ENCODE assay signal across 17 cellular contexts in genomic region chr2:229226372-229226771, GRCh38. TPM values are rescaled to one million over a fixed set of nuclear protein-coding genes. Genes with fewer than 3 reads are reported as not detected.
DNase-seq lines count a peak whose midpoint lies in the region; ATAC-seq and TF ChIP-seq lines count a peak whose summit lies in the region.
"Had no signal": no experiment of that assay in that cellular context is flagged by ENCODE, and none has a peak within 500 bp of the region (broad histone marks: within the 10 kb centered on the region; RNA-seq: fewer than 3 reads in every experiment).

No MANE protein-coding gene starts in this region.

- intact Hi-C loops in esophagus muscularis mucosa (cut with DNase I): no loop called here
- intact Hi-C loops in heart left ventricle (cut with DNase I): no loop called here
- intact Hi-C loops in psoas muscle (cut with DNase I): no loop called here
- intact Hi-C loops in upper lobe of right lung (cut with DNase I): no loop called here

- ATAC-seq in heart left ventricle (peak; percentile 36 to 84 (median 72)), psoas muscle (no peak), upper lobe of right lung (peak; percentile 35), GM18868 (IDR thresholded peaks at IDR 0.05; ENCODE audit: unreplicated experiment) (no peak)

- H3K4me1 ChIP-seq in esophagus muscularis mucosa (peaks cover 0 to 13% (median 5%) of the 10 kb centered on the region in 4 donors), heart left ventricle (peaks cover 0 to 8% (median 0%) of the 10 kb centered on the region in 12 donors), psoas muscle (no peaks in the 10 kb centered on the region), upper lobe of right lung (peaks cover 6% of the 10 kb centered on the region)

- no peaks in the 10 kb centered on the region for H3K27me3 ChIP-seq in esophagus muscularis mucosa
- no peaks in the 10 kb centered on the region for H3K27me3 ChIP-seq in heart left ventricle
- H3K27me3 ChIP-seq in psoas muscle (ENCODE audit: insufficient read depth in 3 of 3, low read length in 2 of 3): no peaks in the 10 kb centered on the region
- H3K27me3 ChIP-seq in upper lobe of right lung: no peaks in the 10 kb centered on the region
- H3K27me3 ChIP-seq: MG63 had no signal

- H3K36me3 ChIP-seq in esophagus muscularis mucosa (no peaks in the 10 kb centered on the region), heart left ventricle (peaks cover 0 to 3% (median 0%) of the 10 kb centered on the region in 9 donors), psoas muscle (ENCODE audit: insufficient read depth in 1 of 2, low read depth in 1 of 2) (no peaks in the 10 kb centered on the region), upper lobe of right lung (no peaks in the 10 kb centered on the region)

- TF ChIP-seq EP300 in esophagus muscularis mucosa (IDR thresholded peaks at IDR 0.05): no peak

- DNase-seq in esophagus muscularis mucosa (ENCODE audit: extremely low spot score): no peak
- DNase-seq in heart left ventricle: peak in 2 of 5 donors; percentile 30 to 41
- DNase-seq in psoas muscle: peak; percentile 35 to 57
- no peak for DNase-seq in upper lobe of right lung
- no peak for DNase-seq in hepatic stellate cell (ENCODE audit: low spot score)
- no peak for DNase-seq in pons (ENCODE audit: low spot score)
- DNase-seq: Calu3, DMS153, DND-41, IMR-90, KG1, MG63, NCI-H2029, NCI-H526 treated with DMSO at 0.1 percent for 48 hours, RPMI8226, SHP77 treated with DMSO at 0.1 percent for 48 hours had no signal

- H3K9me3 ChIP-seq in esophagus muscularis mucosa: no peaks in the 10 kb centered on the region
- H3K9me3 ChIP-seq in heart left ventricle: peaks cover 0 to 6% (median 0%) of the 10 kb centered on the region in 12 donors
- no peaks in the 10 kb centered on the region for H3K9me3 ChIP-seq in psoas muscle
- H3K9me3 ChIP-seq in upper lobe of right lung: no peaks in the 10 kb centered on the region
- H3K9me3 ChIP-seq: MG63 had no signal

- H3K27ac ChIP-seq in esophagus muscularis mucosa (replicated peaks in 1 of 4) (peak overlapping the region in 3 of 4 donors; percentile 3 to 55 (median 30)), heart left ventricle (peak overlapping the region in 5 of 12 donors; percentile 14 to 46 (median 33)), psoas muscle (no peak overlapping the region), upper lobe of right lung (no peak overlapping the region)

- H3K4me3 ChIP-seq in esophagus muscularis mucosa (no peak overlapping the region), heart left ventricle (no peak overlapping the region), psoas muscle (no peak overlapping the region), upper lobe of right lung (no peak overlapping the region)
- H3K4me3 ChIP-seq: MG63 had no signal

- 60% methylated on average over 2 of the region's 2 CpGs for WGBS in esophagus muscularis mucosa
- WGBS in heart left ventricle, 4 donors: 57 to 83% (median 62%) methylated on average over 2 of the region's 2 CpGs
- WGBS in psoas muscle, 3 donors: 56 to 76% (median 60%) methylated on average over 2 of the region's 2 CpGs

- TF ChIP-seq CTCF in esophagus muscularis mucosa (IDR thresholded peaks at IDR 0.05) (no peak), heart left ventricle (IDR thresholded peaks at IDR 0.05) (no peak), psoas muscle (IDR thresholded peaks at IDR 0.05) (no peak), upper lobe of right lung (IDR thresholded peaks at IDR 0.05) (no peak)

- TF ChIP-seq POLR2A in esophagus muscularis mucosa (IDR thresholded peaks at IDR 0.05; ENCODE audit: low read depth) (no peak), heart left ventricle (IDR thresholded peaks at IDR 0.05) (no peak)

RNA-seq across cellular contexts. Expression of gene PID1, which starts 44.7 kb away (rescaled TPM):
- total RNA-seq in esophagus muscularis mucosa: 10 to 100 TPM; 48.2 to 68.7 (median 55.4) TPM
- total RNA-seq in heart left ventricle: 10 to 100 TPM in 2 of 9 donors, 1 to 10 TPM in 7; 3.1 to 17.7 (median 7.1) TPM
- polyA plus RNA-seq in heart left ventricle: 1 to 10 TPM; 2.1 to 9.9 TPM
- 10 to 100 TPM in 1 of 4 donors, 1 to 10 TPM in 3; 4.3 to 10.6 (median 8.2) TPM for total RNA-seq in psoas muscle
- polyA plus RNA-seq in psoas muscle: 1 to 10 TPM; 4.7 to 7.9 (median 5.2) TPM
- total RNA-seq in upper lobe of right lung: 51.4 TPM

Comparison
In these comparisons a context has a peak if more than half of its experiments do, and no peak if none do; other contexts are left out.
1. DNase-seq: peak in psoas muscle (2 of 2); none in esophagus muscularis mucosa (single experiment), upper lobe of right lung (single experiment), hepatic stellate cell (single experiment) and pons (single experiment).
2. H3K27ac ChIP-seq: peak in esophagus muscularis mucosa (3 of 4); none in psoas muscle (single experiment) and upper lobe of right lung (single experiment).
3. ATAC-seq: peak in heart left ventricle (4 of 4) and upper lobe of right lung (single experiment); none in psoas muscle (0 of 4) and GM18868 (single experiment).